In genomic region chr10:132188331-132188730, GRCh38 we compare ENCODE assay signal across 17 cellular contexts. TPM values are rescaled to one million over a fixed set of nuclear protein-coding genes. Genes with fewer than 3 reads are reported as not detected.
DNase-seq lines count a peak whose midpoint lies in the region; ATAC-seq and TF ChIP-seq lines count a peak whose summit lies in the region.
"Had no signal": no experiment of that assay in that cellular context is flagged by ENCODE, and none has a peak within 500 bp of the region (broad histone marks: within the 10 kb centered on the region; RNA-seq: fewer than 3 reads in every experiment).

No MANE protein-coding gene starts in this region.

- peak overlapping the region; percentile 70 for H3K4me3 Mint-ChIP-seq in GM23338
- peak overlapping the region; percentile 23 to 84 (median 57) for H3K4me3 Mint-ChIP-seq in naive thymus-derived CD4-positive, alpha-beta T cell

- H3K4me2 ChIP-seq in GM23338 = peak overlapping the region; percentile 90; the same call in 1 of the 2 replicates

- H3K27me3 ChIP-seq in GM23338 (ENCODE audit: insufficient read depth) (peaks cover 43% of the 10 kb centered on the region), adipocyte (replicated peaks; ENCODE audit: control insufficient read depth, insufficient read depth, low read length) (peaks cover 20% of the 10 kb centered on the region), upper lobe of right lung (peaks cover 36% of the 10 kb centered on the region)
- peaks cover 0 to 10% of the 10 kb centered on the region in 2 donors for H3K27me3 ChIP-seq in naive thymus-derived CD4-positive, alpha-beta T cell (ENCODE audit: control insufficient read depth in 2 of 2, insufficient read depth in 2 of 2, low read length in 2 of 2)

- ATAC-seq in GM23338 (no peak; the same call in 2 of the 3 replicates), upper lobe of right lung (no peak), HG03457 (IDR thresholded peaks at IDR 0.05; ENCODE audit: unreplicated experiment) (no peak)
- ATAC-seq in naive thymus-derived CD4-positive, alpha-beta T cell = no peak
- ATAC-seq: left colon had no signal

- no peaks in the 10 kb centered on the region for H4K20me1 ChIP-seq in GM23338 (replicated peaks; ENCODE audit: insufficient read depth)

- CTCF ChIA-PET in naive thymus-derived CD4-positive, alpha-beta T cell (lab: Charles Lee) = no interaction called here

- no peaks in the 10 kb centered on the region for H3K4me1 ChIP-seq in GM23338 (ENCODE audit: insufficient read depth)
- peaks cover 11% of the 10 kb centered on the region for H3K4me1 ChIP-seq in adipocyte (ENCODE audit: control insufficient read depth, insufficient read depth, low read length)
- H3K4me1 ChIP-seq in naive thymus-derived CD4-positive, alpha-beta T cell (ENCODE audit: control insufficient read depth in 2 of 2, insufficient read depth in 2 of 2, low read length in 2 of 2) = peaks cover 0 to 7% of the 10 kb centered on the region in 2 donors
- H3K4me1 ChIP-seq in upper lobe of right lung = peaks cover 16% of the 10 kb centered on the region

- peak; percentile 20 for DNase-seq in DMS53 (lab: John Stamatoyannopoulos, UW)
- no peak for DNase-seq in DMS53 treated with DMSO at 0.1 percent for 48 hours (lab: John Stamatoyannopoulos, UW; ENCODE audit: unreplicated experiment)
- peak; percentile 18 for DNase-seq in GM23338 (ENCODE audit: low spot score)
- no peak for DNase-seq in adipocyte (ENCODE audit: low read depth)
- DNase-seq in naive thymus-derived CD4-positive, alpha-beta T cell = no peak
- DNase-seq in SW480 (ENCODE audit: low spot score) = no peak
- no peak for DNase-seq in upper lobe of right lung
- DNase-seq: activated CD8-positive, alpha-beta memory T cell treated with anti-CD3 and anti-CD28 coated beads, Interleukin-2, amount 50 U/mL, for 4 hours; DMS153; effector CD4-positive, alpha-beta T cell; left colon; NCI-H2029; RPMI8226 had no signal

- no peaks in the 10 kb centered on the region for H3K9me2 ChIP-seq in GM23338 (ENCODE audit: insufficient read depth)

- H3K4me3 ChIP-seq in GM23338 (peak overlapping the region; percentile 79), adipocyte (ENCODE audit: low read length) (peak overlapping the region; percentile 78), upper lobe of right lung (no peak overlapping the region)
- H3K4me3 ChIP-seq in naive thymus-derived CD4-positive, alpha-beta T cell (ENCODE audit: low read length) = no peak overlapping the region

- peaks cover 9% of the 10 kb centered on the region for H3K36me3 Mint-ChIP-seq in GM23338 (ENCODE audit: low read depth)
- H3K36me3 Mint-ChIP-seq in naive thymus-derived CD4-positive, alpha-beta T cell = peaks cover 0 to 18% (median 3%) of the 10 kb centered on the region in 5 donors

- H3K9me3 Mint-ChIP-seq in GM23338 = no peaks in the 10 kb centered on the region; the same call in 2 of the 3 replicates
- H3K9me3 Mint-ChIP-seq in naive thymus-derived CD4-positive, alpha-beta T cell = peaks cover 0 to 2% (median 0%) of the 10 kb centered on the region in 11 donors

- peaks cover 39% of the 10 kb centered on the region for H3K27me3 Mint-ChIP-seq in GM23338 (ENCODE audit: insufficient read depth, low read depth, poor library complexity)
- peaks cover 0 to 34% (median 31%) of the 10 kb centered on the region in 5 donors for H3K27me3 Mint-ChIP-seq in naive thymus-derived CD4-positive, alpha-beta T cell

- H2AFZ ChIP-seq in GM23338 = no peak overlapping the region

- peaks cover 5% of the 10 kb centered on the region; the same call in 2 of the 3 replicates for H3K4me1 Mint-ChIP-seq in GM23338
- peaks cover 3 to 28% (median 17%) of the 10 kb centered on the region in 7 donors for H3K4me1 Mint-ChIP-seq in naive thymus-derived CD4-positive, alpha-beta T cell

- no peaks in the 10 kb centered on the region for H3F3A ChIP-seq in GM23338 (replicated peaks; ENCODE audit: low read depth)

- H3K36me3 ChIP-seq in GM23338 (ENCODE audit: insufficient read depth) (no peaks in the 10 kb centered on the region), adipocyte (ENCODE audit: control insufficient read depth, insufficient read depth, low read length, severe bottlenecking) (no peaks in the 10 kb centered on the region), upper lobe of right lung (no peaks in the 10 kb centered on the region)
- H3K36me3 ChIP-seq in naive thymus-derived CD4-positive, alpha-beta T cell (ENCODE audit: control insufficient read depth in 2 of 3, insufficient read depth in 3 of 3, low read length in 3 of 3) = peaks cover 0 to 7% (median 0%) of the 10 kb centered on the region in 3 experiments
- H3K36me3 ChIP-seq: ascending aorta, tibial nerve had no signal

- H3K9ac ChIP-seq in adipocyte (ENCODE audit: low read length) = no peak overlapping the region

- H3K27ac Mint-ChIP-seq in GM23338 = no peak overlapping the region
- no peak overlapping the region for H3K27ac Mint-ChIP-seq in naive thymus-derived CD4-positive, alpha-beta T cell

- intact Hi-C loops in naive thymus-derived CD4-positive, alpha-beta T cell (cut with micrococcal nuclease) = loop anchor here in 1 of 2 donors (10.0 kb wide), 1 partner anchor 346 kb away; the partner anchor contains the start of gene INPP5A
- intact Hi-C loops in upper lobe of right lung (cut with DNase I) = no loop called here

- H3K9me3 ChIP-seq in adipocyte (ENCODE audit: control insufficient read depth, low read length) = no peaks in the 10 kb centered on the region
- H3K9me3 ChIP-seq in naive thymus-derived CD4-positive, alpha-beta T cell (ENCODE audit: control insufficient read depth in 2 of 3, low read length in 3 of 3) = no peaks in the 10 kb centered on the region
- no peaks in the 10 kb centered on the region for H3K9me3 ChIP-seq in upper lobe of right lung
- H3K9me3 ChIP-seq: ascending aorta, tibial nerve had no signal

- no peak overlapping the region for H3K27ac ChIP-seq in GM23338 (ENCODE audit: low read depth)
- no peak overlapping the region for H3K27ac ChIP-seq in naive thymus-derived CD4-positive, alpha-beta T cell (ENCODE audit: low read depth, low read length)
- H3K27ac ChIP-seq in upper lobe of right lung = no peak overlapping the region
- H3K27ac ChIP-seq: 22Rv1, ascending aorta, tibial nerve had no signal

- POLR2A ChIA-PET in naive thymus-derived CD4-positive, alpha-beta T cell (lab: Charles Lee) = no interaction called here

- TF ChIP-seq CTCF in GM23338 (conservative IDR thresholded peaks at IDR 0.05; ENCODE audit: low read depth in 2 of 2) (no peak), upper lobe of right lung (IDR thresholded peaks at IDR 0.05) (no peak)

- H3K79me2 ChIP-seq in GM23338 (replicated peaks; ENCODE audit: insufficient read depth) = no peaks in the 10 kb centered on the region

TF ChIP-seq in GM23338, 12 proteins besides CTCF, POLR2A, EP300 and RAD21:
- no peak for TF ChIP-seq ETS1 (IDR thresholded peaks at IDR 0.05)
- TF ChIP-seq STAT1 (IDR thresholded peaks at IDR 0.05; ENCODE audit: unreplicated experiment) = no peak
TF ChIP-seq in GM23338: peak in this region for 0.

RNA-seq across cellular contexts. Expression of gene DPYSL4, which starts 1.6 kb away (rescaled TPM):
- total RNA-seq in GM23338 (2014; rRNA removed; shearing (Covaris generic)) = 23.9 and 24.6 TPM in 2 replicates
- 9.7 and 10.6 TPM in 2 replicates for polyA plus RNA-seq in GM23338 (2016; fragmentation: Nextera tagmentation; extraction: Ambion mirVana)
- total RNA-seq in naive thymus-derived CD4-positive, alpha-beta T cell = 10 to 100 TPM in 2 of 5 experiments, 1 to 10 TPM in 2, under 1 TPM in 1; 0.66 to 60.0 (median 9.4) TPM
- 10 to 100 TPM in 1 of 2 donors, under 1 TPM in 1; 0.35 to 18.2 TPM for polyA plus RNA-seq in naive thymus-derived CD4-positive, alpha-beta T cell
- 1.7 TPM for total RNA-seq in upper lobe of right lung
- total RNA-seq: ascending aorta had no signal

Comparison
In these comparisons a context has a peak if more than half of its experiments do, and no peak if none do; other contexts are left out.
1. DNase-seq: peak in DMS53 (single experiment) and GM23338 (single experiment); none in DMS53 treated with DMSO at 0.1 percent for 48 hours (single experiment), adipocyte (single experiment), naive thymus-derived CD4-positive, alpha-beta T cell (0 of 9), SW480 (single experiment) and upper lobe of right lung (single experiment).
2. H3K4me3 ChIP-seq: peak in GM23338 (single experiment) and adipocyte (single experiment); none in naive thymus-derived CD4-positive, alpha-beta T cell (single experiment) and upper lobe of right lung (single experiment).